8 cellular contexts compared by ENCODE assay signal in the genomic region with DNA sequence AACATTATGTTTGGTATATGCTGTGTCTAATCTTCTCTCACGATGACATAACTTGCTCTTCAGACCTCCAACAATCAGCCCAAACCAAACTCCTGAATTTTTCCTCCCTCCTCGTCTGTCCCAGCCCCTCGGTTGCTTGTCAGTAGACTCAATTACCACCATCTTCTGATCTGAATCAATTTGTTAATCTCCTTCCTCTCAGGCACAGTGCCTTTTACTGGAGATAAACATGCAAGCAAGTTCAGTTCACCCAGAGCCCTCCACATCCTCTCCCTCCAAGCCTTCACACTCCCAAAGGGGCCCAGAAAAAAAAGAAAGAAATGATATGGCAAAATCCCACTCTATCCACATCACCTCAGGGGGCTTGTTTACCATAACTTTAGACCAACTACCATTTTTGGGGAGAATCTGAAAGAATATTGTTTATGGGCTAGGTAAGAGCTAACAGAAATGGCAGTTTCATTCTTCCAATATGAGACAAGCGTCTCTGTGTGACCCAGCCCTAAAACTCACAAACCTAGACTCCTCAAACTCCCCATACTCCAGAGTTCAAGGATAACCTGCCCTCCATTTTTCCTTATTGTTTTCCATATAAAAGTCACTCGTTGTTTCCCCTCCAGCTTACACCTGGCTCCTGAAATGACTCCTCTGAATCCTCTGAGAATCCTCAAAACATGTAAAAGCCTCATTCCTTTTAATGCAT. TPM values are rescaled to one million over a fixed set of nuclear protein-coding genes. Genes with fewer than 3 reads are reported as not detected.
DNase-seq lines count a peak whose midpoint lies in the region; ATAC-seq lines count a peak whose summit lies in the region.

No MANE protein-coding gene starts in this region.

- H3K36me3 Mint-ChIP-seq in activated CD8-positive, alpha-beta memory T cell treated with anti-CD3 and anti-CD28 coated beads, Interleukin-2, amount 10 ng/mL, durations not matched to agents 7 days and 5 days = no peaks in the 10 kb centered on the region
- no peaks in the 10 kb centered on the region for H3K36me3 Mint-ChIP-seq in activated naive CD8-positive, alpha-beta T cell treated with anti-CD3 and anti-CD28 coated beads for 36 hours

- peaks cover 15% of the 10 kb centered on the region for H3K27me3 Mint-ChIP-seq in activated CD8-positive, alpha-beta memory T cell treated with anti-CD3 and anti-CD28 coated beads, Interleukin-2, amount 10 ng/mL, durations not matched to agents 7 days and 5 days
- H3K27me3 Mint-ChIP-seq in activated naive CD8-positive, alpha-beta T cell treated with anti-CD3 and anti-CD28 coated beads for 36 hours = no peaks in the 10 kb centered on the region

- H3K27ac ChIP-seq in thymus (ENCODE audit: low read depth) = peak overlapping the region; percentile 79

- CTCF ChIA-PET in activated CD8-positive, alpha-beta memory T cell treated with anti-CD3 and anti-CD28 coated beads, Interleukin-2, amount 10 ng/mL, durations not matched to agents 7 days and 5 days (lab: Charles Lee) = interaction anchor here (1.0 to 1.2 kb wide), 2 partner anchors 159 to 236 kb away, joined by 3 read pairs; no protein-coding TSS in a partner anchor

- no peaks in the 10 kb centered on the region for H3K9me3 Mint-ChIP-seq in activated CD8-positive, alpha-beta memory T cell treated with anti-CD3 and anti-CD28 coated beads, Interleukin-2, amount 10 ng/mL, durations not matched to agents 7 days and 5 days (ENCODE audit: low read depth)
- no peaks in the 10 kb centered on the region for H3K9me3 Mint-ChIP-seq in activated naive CD8-positive, alpha-beta T cell treated with anti-CD3 and anti-CD28 coated beads for 36 hours

- H3K27me3 ChIP-seq in thymus (ENCODE audit: control insufficient read depth, insufficient read depth) = no peaks in the 10 kb centered on the region

- peak overlapping the region; percentile 80 for H3K27ac Mint-ChIP-seq in activated CD8-positive, alpha-beta memory T cell treated with anti-CD3 and anti-CD28 coated beads, Interleukin-2, amount 10 ng/mL, durations not matched to agents 7 days and 5 days
- H3K27ac Mint-ChIP-seq in activated naive CD8-positive, alpha-beta T cell treated with anti-CD3 and anti-CD28 coated beads for 36 hours = peak overlapping the region; percentile 89

- no peak for ATAC-seq in activated CD8-positive, alpha-beta memory T cell treated with anti-CD3 and anti-CD28 coated beads, Interleukin-2, amount 10 ng/mL, durations not matched to agents 7 days and 5 days
- ATAC-seq in left colon (peak; percentile 11), HG02885 (IDR thresholded peaks at IDR 0.05; ENCODE audit: poor library complexity, unreplicated experiment) (no peak)

- H3K9me3 ChIP-seq in thymus (ENCODE audit: control insufficient read depth) = no peaks in the 10 kb centered on the region

- H3K4me1 Mint-ChIP-seq in activated CD8-positive, alpha-beta memory T cell treated with anti-CD3 and anti-CD28 coated beads, Interleukin-2, amount 10 ng/mL, durations not matched to agents 7 days and 5 days = peaks cover 30% of the 10 kb centered on the region
- peaks cover 36% of the 10 kb centered on the region for H3K4me1 Mint-ChIP-seq in activated naive CD8-positive, alpha-beta T cell treated with anti-CD3 and anti-CD28 coated beads for 36 hours

- no peak for DNase-seq in activated CD8-positive, alpha-beta memory T cell treated with anti-CD3 and anti-CD28 coated beads, Interleukin-2, amount 10 ng/mL, durations not matched to agents 7 days and 5 days
- DNase-seq in activated CD8-positive, alpha-beta memory T cell treated with anti-CD3 and anti-CD28 coated beads, Interleukin-2, amount 50 U/mL, for 48 hours = no peak
- DNase-seq in activated naive CD8-positive, alpha-beta T cell treated with anti-CD3 and anti-CD28 coated beads for 36 hours = no peak
- DNase-seq in left colon = no peak
- no peak for DNase-seq in NCI-H2171 treated with DMSO at 0.1 percent for 48 hours (lab: John Stamatoyannopoulos, UW)
- no peak for DNase-seq in MV-4-11 (lab: John Stamatoyannopoulos, UW)

- WGBS in thymus = 61% methylated on average over 5 of the region's 5 CpGs

- H3K36me3 ChIP-seq in thymus (ENCODE audit: control insufficient read depth, insufficient read depth) = no peaks in the 10 kb centered on the region

- intact Hi-C loops in left colon (cut with DNase I, micrococcal nuclease) = loop anchor here in 1 of 2 donors (10.0 kb wide), 1 partner anchor 107 kb away; no protein-coding TSS in a partner anchor

- H3K4me1 ChIP-seq in thymus (ENCODE audit: control insufficient read depth, insufficient read depth, low read length) = peaks cover 27% of the 10 kb centered on the region

- peak overlapping the region; percentile 92 for H3K4me3 ChIP-seq in thymus (ENCODE audit: low read length)

- H3K4me3 Mint-ChIP-seq in activated CD8-positive, alpha-beta memory T cell treated with anti-CD3 and anti-CD28 coated beads, Interleukin-2, amount 10 ng/mL, durations not matched to agents 7 days and 5 days = peak overlapping the region; percentile 80
- peak overlapping the region; percentile 89 for H3K4me3 Mint-ChIP-seq in activated naive CD8-positive, alpha-beta T cell treated with anti-CD3 and anti-CD28 coated beads for 36 hours

RNA-seq across cellular contexts. Expression of a gene that starts 1.5 kb away (rescaled TPM):
- total RNA-seq in activated CD8-positive, alpha-beta memory T cell treated with anti-CD3 and anti-CD28 coated beads, Interleukin-2, amount 10 ng/mL, durations not matched to agents 7 days and 5 days = 10 to 100 TPM; 14.8 to 17.6 TPM
- 10 to 100 TPM; 18.5 to 19.8 TPM for total RNA-seq in activated naive CD8-positive, alpha-beta T cell treated with anti-CD3 and anti-CD28 coated beads for 36 hours
- 10 to 100 TPM; 32.9 to 36.4 TPM for total RNA-seq in left colon
- 8.7 TPM for polyA plus RNA-seq in thymus
